In the genomic region with DNA sequence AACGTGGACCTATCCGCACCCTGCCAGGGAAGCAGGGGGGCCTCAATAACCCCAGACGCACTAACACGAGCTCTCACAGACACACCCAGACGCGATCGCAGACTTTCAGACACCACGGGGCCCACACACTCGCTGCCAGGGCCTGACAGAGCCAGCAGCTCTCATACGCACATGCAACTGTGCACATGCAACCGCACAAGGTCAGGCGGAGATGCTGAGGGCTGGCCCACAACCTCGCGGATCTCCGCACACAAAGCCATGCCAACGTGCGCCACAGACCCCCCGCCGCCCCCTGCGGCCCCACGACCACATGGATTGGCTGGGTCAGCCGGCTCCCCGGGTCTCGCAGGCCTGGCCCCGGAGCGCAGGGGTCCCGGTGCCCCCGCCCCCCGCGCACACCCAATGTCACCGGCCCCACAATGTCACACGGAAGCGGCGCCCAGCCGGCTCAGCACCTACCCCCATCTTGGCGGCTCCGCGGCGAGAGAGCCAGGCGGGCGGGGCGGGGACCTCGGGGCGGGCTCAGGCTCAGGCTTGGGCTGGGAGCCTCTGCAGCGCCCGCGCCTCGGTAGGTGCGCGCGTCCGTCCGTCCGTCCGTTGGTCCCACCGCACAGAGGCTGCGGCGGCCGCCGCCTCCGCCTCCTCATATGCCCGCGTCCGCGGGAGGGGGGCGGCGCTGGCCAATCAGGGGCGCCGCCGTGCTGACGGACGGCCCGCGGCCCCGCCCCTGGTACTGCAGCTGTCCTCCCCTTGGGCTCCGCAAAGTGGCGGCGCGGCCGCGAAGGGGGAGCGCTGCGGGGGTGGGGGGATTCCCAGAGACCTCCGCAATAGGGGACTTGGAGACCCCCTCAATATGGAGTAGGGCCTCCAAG, we compare ENCODE assay signal across 8 cellular contexts. TPM values are rescaled to one million over a fixed set of nuclear protein-coding genes. Genes with fewer than 3 reads are reported as not detected.
DNase-seq lines count a peak whose midpoint lies in the region; ATAC-seq, FAIRE-seq and TF ChIP-seq lines count a peak whose summit lies in the region.

A gene (minus strand): TSS at position 619 of the 872 bp plus-strand sequence. CDS start 154 bp downstream, at position 465.

- no peaks in the 10 kb centered on the region for H3K36me3 Mint-ChIP-seq in activated naive CD4-positive, alpha-beta T cell treated with anti-CD3 and anti-CD28 coated beads for 36 hours (ENCODE audit: low read depth)

- peak; percentile 73 for TF ChIP-seq POLR2A in Raji (IDR thresholded peaks at IDR 0.05; ENCODE audit: insufficient read depth, low read depth, low read length)

- no peak for TF ChIP-seq EP300 in Ishikawa (IDR thresholded peaks at IDR 0.05; ENCODE audit: borderline replicate concordance)

- no peak for TF ChIP-seq RAD21 in Ishikawa (IDR thresholded peaks at IDR 0.05; ENCODE audit: low read depth)

- peaks cover 34% of the 10 kb centered on the region for H3K27me3 Mint-ChIP-seq in activated naive CD4-positive, alpha-beta T cell treated with anti-CD3 and anti-CD28 coated beads for 36 hours (ENCODE audit: low read depth)

- FAIRE-seq in urothelium cell line (lab: Jason Lieb, UNC): peak; percentile 77

- H3K4me1 Mint-ChIP-seq in activated naive CD4-positive, alpha-beta T cell treated with anti-CD3 and anti-CD28 coated beads for 36 hours (ENCODE audit: low read depth): peaks cover 23% of the 10 kb centered on the region

- no peak within 1 kb of the TSS for H3K27ac Mint-ChIP-seq in activated naive CD4-positive, alpha-beta T cell treated with anti-CD3 and anti-CD28 coated beads for 36 hours

- no peaks in the 10 kb centered on the region for H3K9me3 Mint-ChIP-seq in activated naive CD4-positive, alpha-beta T cell treated with anti-CD3 and anti-CD28 coated beads for 36 hours

- intact Hi-C loops in activated naive CD4-positive, alpha-beta T cell treated with anti-CD3 and anti-CD28 coated beads for 36 hours (cut with micrococcal nuclease): no loop called here
- intact Hi-C loops in Right ventricle myocardium inferior (cut with DNase I): loop anchor here (1.0 kb wide), 1 partner anchor 81 kb away; no protein-coding TSS in a partner anchor

- H3K4me3 Mint-ChIP-seq in activated naive CD4-positive, alpha-beta T cell treated with anti-CD3 and anti-CD28 coated beads for 36 hours: peak within 1 kb of the TSS; percentile 57

- DNase-seq in DMS53 (lab: John Stamatoyannopoulos, UW) (peak; percentile 95), Right ventricle myocardium inferior (ENCODE audit: missing footprints) (peak; percentile 86), pons (ENCODE audit: low spot score) (peak; percentile 24), urothelium cell line (ENCODE audit: low spot score) (peak; percentile 90)
- DNase-seq in activated naive CD4-positive, alpha-beta T cell treated with anti-CD3 and anti-CD28 coated beads for 36 hours: peak; percentile 40

- CTCF ChIA-PET in activated naive CD4-positive, alpha-beta T cell treated with anti-CD3 and anti-CD28 coated beads for 36 hours (lab: Charles Lee): interaction anchor here (0.9 kb wide), 1 partner anchor 41 kb away, joined by 3 read pairs; no protein-coding TSS in a partner anchor

- ATAC-seq in Right ventricle myocardium inferior: peak; percentile 78
- no peak for ATAC-seq in GM19452 (IDR thresholded peaks at IDR 0.05; ENCODE audit: unreplicated experiment)

TF ChIP-seq in Ishikawa, 13 proteins besides CTCF, POLR2A, EP300 and RAD21:
- TF ChIP-seq CEBPB (IDR thresholded peaks at IDR 0.05) (no peak), ZBTB7A (IDR thresholded peaks at IDR 0.05; ENCODE audit: low read depth) (peak; percentile 56; the same call in 1 of the 2 replicates)

RNA-seq across cellular contexts. Expression of the gene that starts here (rescaled TPM):
- 1 to 10 TPM; 1.1 to 1.5 TPM for total RNA-seq in activated naive CD4-positive, alpha-beta T cell treated with anti-CD3 and anti-CD28 coated beads for 36 hours
- total RNA-seq in Right ventricle myocardium inferior: 342 TPM

Comparison
In these comparisons a context has a peak if more than half of its experiments do, and no peak if none do; other contexts are left out.
1. RNA of the gene that starts here (total RNA-seq): 342 TPM in Right ventricle myocardium inferior (single experiment); 1.1 to 1.5 TPM in activated naive CD4-positive, alpha-beta T cell treated with anti-CD3 and anti-CD28 coated beads for 36 hours; every median in the first group is over 100 times any median in the second.
2. DNase-seq: peak in every context shown above with its lines; median percentile 95 in DMS53; 90 in urothelium cell line; 86 in Right ventricle myocardium inferior; 40 in activated naive CD4-positive, alpha-beta T cell treated with anti-CD3 and anti-CD28 coated beads for 36 hours; 24 in pons.